ENCODE assay signal across 8 cellular contexts in the genomic region with DNA sequence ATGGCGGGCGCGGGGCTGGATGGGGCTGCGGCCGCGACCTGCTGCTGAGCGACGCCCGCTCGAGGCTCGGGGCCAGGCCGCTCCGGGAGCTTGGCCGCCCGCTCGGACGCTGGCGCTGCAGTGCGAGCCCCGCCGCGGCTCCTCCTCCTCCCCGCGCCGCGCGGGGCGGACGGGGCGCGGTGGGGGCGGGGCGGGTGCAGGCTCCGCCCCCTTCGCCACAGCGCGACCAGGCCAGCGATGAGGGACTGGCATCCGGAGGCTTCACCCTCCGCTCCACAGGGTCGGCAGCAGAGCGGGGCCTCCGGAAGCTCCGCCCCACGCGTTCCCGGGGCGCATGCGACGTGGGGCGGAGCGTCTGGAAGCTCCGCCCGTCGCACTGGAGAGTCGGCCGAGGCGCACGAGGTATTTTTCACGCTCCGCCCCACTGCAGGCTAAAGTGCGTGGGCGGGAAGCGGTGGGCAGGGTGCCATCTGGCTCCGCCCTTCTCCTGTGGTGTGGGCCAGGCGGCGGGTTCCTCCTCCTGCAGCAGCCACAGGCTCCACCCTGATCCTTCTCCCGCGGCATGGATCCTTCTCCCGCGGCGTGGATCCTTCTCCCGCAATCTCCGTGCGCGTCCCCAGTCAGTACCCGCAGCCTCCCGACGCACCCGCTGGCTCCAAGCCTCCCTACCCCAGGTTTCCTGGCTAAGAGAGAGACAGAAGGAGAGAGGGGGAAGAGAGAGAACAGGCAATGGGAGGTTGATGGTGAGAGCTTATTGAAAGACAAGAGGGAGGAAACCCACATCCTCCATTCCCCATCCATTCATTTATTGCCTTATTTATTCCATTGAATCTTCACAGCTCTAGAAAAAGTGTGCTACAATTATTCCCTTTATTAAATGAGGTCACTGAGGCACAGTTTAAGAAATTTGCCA.
DNase-seq lines count a peak whose midpoint lies in the region; ATAC-seq, FAIRE-seq and TF ChIP-seq lines count a peak whose summit lies in the region.
"Not testable (repeated sequence)": the region's sequence is repeated elsewhere in the genome, so short reads cannot be mapped to it uniquely, and the experiment has no call there.

No MANE protein-coding gene starts in this region.

- TF ChIP-seq CTCF in MM.1S (IDR thresholded peaks at IDR 0.05; ENCODE audit: low read length); RWPE1 (conservative IDR thresholded peaks at IDR 0.05; ENCODE audit: low read depth); endothelial cell of umbilical vein (IDR thresholded peaks at IDR 0.05; ENCODE audit: extremely low read depth in 1 of 2, insufficient read depth in 1 of 2, low read depth in 1 of 2, low read length in 2 of 2); lung (IDR thresholded peaks at IDR 0.05; ENCODE audit: control extremely low read depth, extremely low read depth): not testable (repeated sequence)

- H3K4me3 ChIP-seq in MM.1S (ENCODE audit: low read length) (peak overlapping the region; percentile 48; the same call in 1 of the 2 replicates), endothelial cell of umbilical vein (replicated peaks in 1 of 3; ENCODE audit: insufficient read depth in 1 of 3, low read depth in 1 of 3, low read length in 3 of 3) (peak overlapping the region in 2 of 3 experiments; percentile 28 to 36), lung (peak overlapping the region; percentile 63)

- not testable (repeated sequence) for H3K4me2 ChIP-seq in MM.1S (ENCODE audit: low read depth, low read length)
- peak overlapping the region; percentile 36 for H3K4me2 ChIP-seq in endothelial cell of umbilical vein (ENCODE audit: insufficient read depth, low read length)

- dilution Hi-C loops in endothelial cell of umbilical vein (cut with MboI; ENCODE audit: extremely low pct_ligation_motif_present, low sequenced_read_pairs) = not testable (repeated sequence)

- not testable (repeated sequence) for H3K4me1 ChIP-seq in MM.1S (ENCODE audit: low read length); endothelial cell of umbilical vein (ENCODE audit: control insufficient read depth, extremely low read depth, insufficient read depth, low read length); lung (ENCODE audit: control insufficient read depth in 2 of 2, insufficient read depth in 2 of 2, low read length in 2 of 2)

- H3K36me3 ChIP-seq in MM.1S (replicated peaks; ENCODE audit: insufficient read depth, low read length); endothelial cell of umbilical vein (ENCODE audit: control insufficient read depth in 2 of 2, extremely low read depth in 1 of 2, insufficient read depth in 2 of 2, low read length in 2 of 2); lung (ENCODE audit: control insufficient read depth in 2 of 2, insufficient read depth in 2 of 2, low read length in 2 of 2): not testable (repeated sequence)

- ATAC-seq in lung (ENCODE audit: insufficient read depth, low FRiP score) = peak; percentile 81

- not testable (repeated sequence) for H4K20me1 ChIP-seq in MM.1S (ENCODE audit: insufficient read depth, low read length); endothelial cell of umbilical vein (replicated peaks; ENCODE audit: control insufficient read depth, extremely low read depth, insufficient read depth, low read length)

- not testable (repeated sequence) for H3K9me3 ChIP-seq in MM.1S (replicated peaks; ENCODE audit: insufficient read depth, low read length); endothelial cell of umbilical vein (replicated peaks; ENCODE audit: control insufficient read depth, insufficient read depth, low read length); lung (ENCODE audit: control insufficient read depth in 2 of 2, insufficient read depth in 1 of 2, low read length in 1 of 2)

- intact Hi-C loops in endothelial cell of umbilical vein (cut with micrococcal nuclease) = not testable (repeated sequence)

- 0 out of 2 replicates have a peak overlapping the region, but pooled peaks have one; percentile 63 for H2AFZ ChIP-seq in MM.1S (ENCODE audit: low read length)
- peak overlapping the region; percentile 72 for H2AFZ ChIP-seq in endothelial cell of umbilical vein (ENCODE audit: low read depth, low read length)

- H3K27ac ChIP-seq in MM.1S (ENCODE audit: low read length); endothelial cell of umbilical vein (ENCODE audit: insufficient read depth, low read depth, low read length): not testable (repeated sequence)
- H3K27ac ChIP-seq in RWPE1 (peak overlapping the region; percentile 82), lung (ENCODE audit: low read depth in 1 of 2, low read length in 1 of 2) (peak overlapping the region; percentile 83 to 86)

- not testable (repeated sequence) for H3K27me3 ChIP-seq in MM.1S (replicated peaks; ENCODE audit: insufficient read depth, low read length); endothelial cell of umbilical vein (ENCODE audit: control insufficient read depth in 2 of 2, insufficient read depth in 2 of 2, low read length in 2 of 2); lung (ENCODE audit: control insufficient read depth, insufficient read depth)

- peak overlapping the region; percentile 35; the same call in 1 of the 2 replicates for H3K9ac ChIP-seq in MM.1S (ENCODE audit: low read length)
- H3K9ac ChIP-seq in endothelial cell of umbilical vein (replicated peaks; ENCODE audit: extremely low read depth, insufficient read depth, low read length) = not testable (repeated sequence)

- WGBS in lung, 2 donors = 0% methylated on average over 24 to 74 of the region's 80 CpGs

- not testable (repeated sequence) for H3K79me2 ChIP-seq in MM.1S (ENCODE audit: low read length); endothelial cell of umbilical vein (ENCODE audit: control insufficient read depth, insufficient read depth, low read length)

- not testable (repeated sequence) for H3K9me1 ChIP-seq in endothelial cell of umbilical vein (replicated peaks; ENCODE audit: control insufficient read depth, extremely low read depth, insufficient read depth, low read length)

- not testable (repeated sequence) for H3K9me2 ChIP-seq in MM.1S (replicated peaks; ENCODE audit: insufficient read depth, low read length)

- BruUV-seq in endothelial cell of umbilical vein (replicated peaks; lab: Mats Ljungman, UMichigan) = not testable (repeated sequence)

- TF ChIP-seq POLR2A in endothelial cell of umbilical vein (IDR thresholded peaks at IDR 0.05; ENCODE audit: low read depth, low read length) = peak; percentile 68

- FAIRE-seq in endothelial cell of umbilical vein (lab: Jason Lieb, UNC) = peak; percentile 80

- DNase-seq in AG20443 (ENCODE audit: low spot score) = peak; percentile 87
- DNase-seq in GM19238 (ENCODE audit: insufficient read length, low spot score) = peak; percentile 85
- DNase-seq in MM.1S = peak; percentile 88
- peak; percentile 70 for DNase-seq in RWPE1 (ENCODE audit: low spot score)
- peak; percentile 87 for DNase-seq in activated T-cell treated with anti-CD3 and anti-CD28 coated beads, Interleukin-2, amount 50 U/mL, for 1 hour
- DNase-seq in endothelial cell of umbilical vein (ENCODE audit: low read depth, low spot score) = peak; percentile 93
- DNase-seq in lung (ENCODE audit: low spot score) = peak; percentile 91
- DNase-seq in stimulated activated CD4-positive, alpha-beta T cell treated with anti-CD3 and anti-CD28 coated beads, Interleukin-2, amount 100 ng/mL, for 24 hours = peak; percentile 83 to 88

- CTCF ChIA-PET in RWPE1 (lab: Yijun Ruan, JAX); endothelial cell of umbilical vein (lab: Charles Lee): not testable (repeated sequence)

- POLR2A ChIA-PET in RWPE1 (lab: Yijun Ruan, JAX; ENCODE audit: low non-redundant PET); endothelial cell of umbilical vein (lab: Charles Lee): not testable (repeated sequence)

- H3F3A ChIP-seq in MM.1S (ENCODE audit: insufficient read depth, low read length) = not testable (repeated sequence)

TF ChIP-seq in endothelial cell of umbilical vein, 7 proteins besides CTCF, POLR2A, EP300 and RAD21:
- TF ChIP-seq, protein P1, sequence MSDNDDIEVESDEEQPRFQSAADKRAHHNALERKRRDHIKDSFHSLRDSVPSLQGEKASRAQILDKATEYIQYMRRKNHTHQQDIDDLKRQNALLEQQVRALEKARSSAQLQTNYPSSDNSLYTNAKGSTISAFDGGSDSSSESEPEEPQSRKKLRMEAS (IDR thresholded peaks at IDR 0.05; ENCODE audit: insufficient read depth, insufficient read length) = peak; percentile 26
- peak; percentile 76 for TF ChIP-seq POLR2AphosphoS5 (IDR thresholded peaks at IDR 0.05; ENCODE audit: insufficient read depth, low read depth, low read length)
TF ChIP-seq in endothelial cell of umbilical vein: peak in this region for 2; not testable (repeated sequence) for 5.
